21 cellular contexts compared by ENCODE assay signal in genomic region chr14:104548802-104549535, GRCh38. TPM values are rescaled to one million over a fixed set of nuclear protein-coding genes. Genes with fewer than 3 reads are reported as not detected.
"Had no signal": no experiment of that assay in that cellular context is flagged by ENCODE, and none has a peak within 500 bp of the region (broad histone marks: within the 10 kb centered on the region; RNA-seq: fewer than 3 reads in every experiment).

No MANE protein-coding gene starts in this region.

- H3K27me3 ChIP-seq: neural progenitor cell had no signal

- H2AFZ ChIP-seq: neural progenitor cell had no signal

- H3K4me3 ChIP-seq: esophagus muscularis mucosa, gastroesophageal sphincter, heart left ventricle, neural progenitor cell, pancreas, spleen, thoracic aorta, upper lobe of right lung had no signal

- H3K4me1 ChIP-seq: neural progenitor cell, pancreas, upper lobe of right lung had no signal

- H3K4me2 ChIP-seq: neural progenitor cell had no signal

- DNase-seq: activated CD4-positive, alpha-beta T cell treated with anti-CD3 and anti-CD28 coated beads for 1 hour; activated CD4-positive, alpha-beta T cell treated with anti-CD3 and anti-CD28 coated beads, Interleukin-2, amount 50 U/mL, for 4 hours; activated naive CD8-positive, alpha-beta T cell treated with anti-CD3 and anti-CD28 coated beads, Interleukin-2, amount 50 U/mL, for 24 hours; activated T-cell treated with anti-CD3 and anti-CD28 coated beads, Interleukin-2, amount 50 U/mL, for 72 hours; aorta; cortex of kidney; effector CD4-positive, alpha-beta T cell; kidney glomerular epithelial cell; left ventricle myocardium superior; upper lobe of right lung had no signal

- H3K27ac ChIP-seq: esophagus muscularis mucosa, gastroesophageal sphincter, heart left ventricle, neural progenitor cell, pancreas, spleen, thoracic aorta, upper lobe of right lung had no signal

- H3K4me1 Mint-ChIP-seq: activated naive CD8-positive, alpha-beta T cell treated with anti-CD3 and anti-CD28 coated beads, Interleukin-2, amount 50 U/mL, for 24 hours; stimulated activated memory B cell treated with anti-CD40 and anti-IgM and Interleukin-4, amounts not matched to agents 10 μg/mL and 1 μg/mL and 100 μg/mL, for 72 hours had no signal

- H3K9me3 ChIP-seq: esophagus muscularis mucosa, gastroesophageal sphincter, heart left ventricle, pancreas, spleen, thoracic aorta, upper lobe of right lung had no signal

- H3K36me3 ChIP-seq: esophagus muscularis mucosa, gastroesophageal sphincter, heart left ventricle, neural progenitor cell, pancreas, spleen, thoracic aorta, upper lobe of right lung had no signal

- H3K4me3 Mint-ChIP-seq: activated naive CD8-positive, alpha-beta T cell treated with anti-CD3 and anti-CD28 coated beads, Interleukin-2, amount 50 U/mL, for 24 hours; activated T-cell treated with anti-CD3 and anti-CD28 coated beads, Interleukin-2, amount 50 U/mL, for 72 hours; neural progenitor cell; stimulated activated memory B cell treated with anti-CD40 and anti-IgM and Interleukin-4, amounts not matched to agents 10 μg/mL and 1 μg/mL and 100 μg/mL, for 72 hours; T-helper 1 cell treated with Interleukin-12 subunit alpha and Interleukin-12 subunit beta and Interleukin-4 antibody, amounts not matched to agents 30 μg/mL and 1 μg/mL, for 36 hours had no signal

- FAIRE-seq: pancreas had no signal

- H3K9me3 Mint-ChIP-seq: activated naive CD8-positive, alpha-beta T cell treated with anti-CD3 and anti-CD28 coated beads, Interleukin-2, amount 50 U/mL, for 24 hours; activated T-cell treated with anti-CD3 and anti-CD28 coated beads, Interleukin-2, amount 50 U/mL, for 72 hours; neural progenitor cell; stimulated activated memory B cell treated with anti-CD40 and anti-IgM and Interleukin-4, amounts not matched to agents 10 μg/mL and 1 μg/mL and 100 μg/mL, for 72 hours; T-helper 1 cell treated with Interleukin-12 subunit alpha and Interleukin-12 subunit beta and Interleukin-4 antibody, amounts not matched to agents 30 μg/mL and 1 μg/mL, for 36 hours had no signal

- H3K36me3 Mint-ChIP-seq: neural progenitor cell; stimulated activated memory B cell treated with anti-CD40 and anti-IgM and Interleukin-4, amounts not matched to agents 10 μg/mL and 1 μg/mL and 100 μg/mL, for 72 hours had no signal

- H3K27ac Mint-ChIP-seq: activated naive CD8-positive, alpha-beta T cell treated with anti-CD3 and anti-CD28 coated beads, Interleukin-2, amount 50 U/mL, for 24 hours; activated T-cell treated with anti-CD3 and anti-CD28 coated beads, Interleukin-2, amount 50 U/mL, for 72 hours; neural progenitor cell; stimulated activated memory B cell treated with anti-CD40 and anti-IgM and Interleukin-4, amounts not matched to agents 10 μg/mL and 1 μg/mL and 100 μg/mL, for 72 hours; T-helper 1 cell treated with Interleukin-12 subunit alpha and Interleukin-12 subunit beta and Interleukin-4 antibody, amounts not matched to agents 30 μg/mL and 1 μg/mL, for 36 hours had no signal

- ATAC-seq: activated naive CD8-positive, alpha-beta T cell treated with anti-CD3 and anti-CD28 coated beads, Interleukin-2, amount 50 U/mL, for 24 hours; activated T-cell treated with anti-CD3 and anti-CD28 coated beads, Interleukin-2, amount 50 U/mL, for 72 hours; gastroesophageal sphincter; heart left ventricle; left ventricle myocardium superior; pancreas; stimulated activated memory B cell treated with anti-CD40 and anti-IgM and Interleukin-4, amounts not matched to agents 10 μg/mL and 1 μg/mL and 100 μg/mL, for 72 hours; upper lobe of right lung had no signal

RNA-seq across cellular contexts. Expression of gene C14orf180, which starts 30.6 kb away (rescaled TPM):
- total RNA-seq: activated CD8-positive, alpha-beta memory T cell treated with anti-CD3 and anti-CD28 coated beads for 36 hours; activated T-cell treated with anti-CD3 and anti-CD28 coated beads, Interleukin-2, amount 50 U/mL, for 72 hours; mononuclear cell had no signal

RNA-seq across cellular contexts. Expression of gene TMEM179, which starts 55.6 kb away (rescaled TPM):
- total RNA-seq: activated CD8-positive, alpha-beta memory T cell treated with anti-CD3 and anti-CD28 coated beads for 36 hours; aorta; left ventricle myocardium superior; mononuclear cell; spleen; thoracic aorta; upper lobe of right lung had no signal
